Comparison of ENCODE assay signal across 26 cellular contexts in the genomic region with DNA sequence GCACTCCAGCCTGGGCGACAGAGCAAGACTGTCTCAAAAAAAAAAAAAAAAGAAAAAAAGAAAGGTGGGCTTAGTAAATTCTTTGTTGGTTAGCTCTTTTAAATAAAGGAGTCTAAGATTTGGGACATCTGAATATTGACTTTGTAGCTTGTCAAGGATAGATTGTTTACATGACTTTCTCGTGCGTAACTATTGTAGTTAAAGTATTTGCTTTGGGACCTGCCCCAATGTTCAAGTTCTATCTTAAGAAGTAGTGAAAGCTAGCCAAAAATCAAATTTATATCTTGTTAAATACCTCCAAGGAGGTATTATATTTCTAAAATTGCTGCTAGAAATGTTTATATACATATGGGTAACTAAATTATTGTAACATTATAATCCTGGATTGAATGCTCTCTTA. TPM values are rescaled to one million over a fixed set of nuclear protein-coding genes. Genes with fewer than 3 reads are reported as not detected.
"Had no signal": no experiment of that assay in that cellular context is flagged by ENCODE, and none has a peak within 500 bp of the region (broad histone marks: within the 10 kb centered on the region; RNA-seq: fewer than 3 reads in every experiment).

No MANE protein-coding gene starts in this region.

- H3K4me3 ChIP-seq: gastrocnemius medialis, smooth muscle cell had no signal

- H3K4me1 Mint-ChIP-seq: activated CD4-positive, alpha-beta T cell treated with anti-CD3 and anti-CD28 coated beads, Interleukin-2, amount 10 ng/mL, durations not matched to agents 7 days and 5 days; activated naive CD4-positive, alpha-beta T cell treated with anti-CD3 and anti-CD28 coated beads, Interleukin-2, amount 10 ng/mL, durations not matched to agents 7 days and 5 days; naive B cell; stimulated activated naive B cell treated with anti-CD40 and anti-IgM and Interleukin-4, amounts not matched to agents 10 μg/mL and 1 μg/mL and 100 μg/mL, for 72 hours; T-helper 17 cell had no signal

- ATAC-seq: activated CD8-positive, alpha-beta memory T cell treated with anti-CD3 and anti-CD28 coated beads, Interleukin-2, amount 10 ng/mL, durations not matched to agents 7 days and 5 days; activated CD8-positive, alpha-beta T cell treated with anti-CD3 and anti-CD28 coated beads for 36 hours; esophagus mucosa; gastrocnemius medialis; sciatic nerve; stimulated activated naive B cell treated with anti-CD40 and anti-IgM and Interleukin-4, amounts not matched to agents 10 μg/mL and 1 μg/mL and 100 μg/mL, for 72 hours; T-helper 17 cell had no signal

- H3K4me3 Mint-ChIP-seq: activated CD4-positive, alpha-beta T cell treated with anti-CD3 and anti-CD28 coated beads, Interleukin-2, amount 10 ng/mL, durations not matched to agents 7 days and 5 days; activated CD8-positive, alpha-beta memory T cell treated with anti-CD3 and anti-CD28 coated beads, Interleukin-2, amount 10 ng/mL, durations not matched to agents 7 days and 5 days; activated CD8-positive, alpha-beta T cell treated with anti-CD3 and anti-CD28 coated beads for 36 hours; activated naive CD4-positive, alpha-beta T cell treated with anti-CD3 and anti-CD28 coated beads, Interleukin-2, amount 10 ng/mL, durations not matched to agents 7 days and 5 days; naive B cell; neural crest cell; stimulated activated naive B cell treated with anti-CD40 and anti-IgM and Interleukin-4, amounts not matched to agents 10 μg/mL and 1 μg/mL and 100 μg/mL, for 72 hours; T-helper 17 cell had no signal

- H3K36me3 Mint-ChIP-seq: activated CD8-positive, alpha-beta memory T cell treated with anti-CD3 and anti-CD28 coated beads, Interleukin-2, amount 10 ng/mL, durations not matched to agents 7 days and 5 days; activated naive CD4-positive, alpha-beta T cell treated with anti-CD3 and anti-CD28 coated beads, Interleukin-2, amount 10 ng/mL, durations not matched to agents 7 days and 5 days; naive B cell; stimulated activated naive B cell treated with anti-CD40 and anti-IgM and Interleukin-4, amounts not matched to agents 10 μg/mL and 1 μg/mL and 100 μg/mL, for 72 hours had no signal

- FAIRE-seq: colon had no signal

- H3K36me3 ChIP-seq: gastrocnemius medialis had no signal

- H3K4me2 ChIP-seq: smooth muscle cell had no signal

- H3K27ac ChIP-seq: gastrocnemius medialis had no signal

- H3K4me1 ChIP-seq: gastrocnemius medialis had no signal

- H3K9me3 Mint-ChIP-seq: activated CD4-positive, alpha-beta T cell treated with anti-CD3 and anti-CD28 coated beads, Interleukin-2, amount 10 ng/mL, durations not matched to agents 7 days and 5 days; activated CD8-positive, alpha-beta T cell treated with anti-CD3 and anti-CD28 coated beads for 36 hours; activated naive CD4-positive, alpha-beta T cell treated with anti-CD3 and anti-CD28 coated beads, Interleukin-2, amount 10 ng/mL, durations not matched to agents 7 days and 5 days had no signal

- H3K27ac Mint-ChIP-seq: activated CD4-positive, alpha-beta T cell treated with anti-CD3 and anti-CD28 coated beads, Interleukin-2, amount 10 ng/mL, durations not matched to agents 7 days and 5 days; activated CD8-positive, alpha-beta memory T cell treated with anti-CD3 and anti-CD28 coated beads, Interleukin-2, amount 10 ng/mL, durations not matched to agents 7 days and 5 days; activated CD8-positive, alpha-beta T cell treated with anti-CD3 and anti-CD28 coated beads for 36 hours; activated naive CD4-positive, alpha-beta T cell treated with anti-CD3 and anti-CD28 coated beads, Interleukin-2, amount 10 ng/mL, durations not matched to agents 7 days and 5 days; stimulated activated naive B cell treated with anti-CD40 and anti-IgM and Interleukin-4, amounts not matched to agents 10 μg/mL and 1 μg/mL and 100 μg/mL, for 72 hours had no signal

- H3K9me3 ChIP-seq: gastrocnemius medialis had no signal

- DNase-seq: activated CD4-positive, alpha-beta T cell treated with anti-CD3 and anti-CD28 coated beads, Interleukin-2, amount 10 ng/mL, durations not matched to agents 7 days and 5 days; activated CD4-positive, CD25-positive, alpha-beta regulatory T cell treated with anti-CD3 and anti-CD28 coated beads, Interleukin-2, amount 50 U/mL, for 72 hours; activated CD8-positive, alpha-beta memory T cell treated with anti-CD3 and anti-CD28 coated beads, Interleukin-2, amount 10 ng/mL, durations not matched to agents 7 days and 5 days; activated CD8-positive, alpha-beta T cell treated with anti-CD3 and anti-CD28 coated beads for 36 hours; activated effector memory CD4-positive, alpha-beta T cell treated with anti-CD3 and anti-CD28 coated beads, Interleukin-2, amount 50 U/mL, for 16 hours; activated naive CD4-positive, alpha-beta T cell treated with anti-CD3 and anti-CD28 coated beads, Interleukin-2, amount 10 ng/mL, durations not matched to agents 7 days and 5 days; activated T-cell treated with anti-CD3 and anti-CD28 coated beads for 4 hours; anterior cingulate cortex; central memory CD4-positive, alpha-beta T cell; effector memory CD4-positive, alpha-beta T cell; gastrocnemius medialis; hypothalamus; mesendoderm; naive B cell; occipital lobe; posterior cingulate gyrus; stimulated activated CD4-positive, alpha-beta T cell treated with anti-CD3 and anti-CD28 coated beads, Interleukin-15, amount 100 ng/mL, for 24 hours; stimulated activated CD8-positive, alpha-beta memory T cell treated with anti-CD3 and anti-CD28 coated beads, Interleukin-4, amount 100 ng/mL, for 48 hours; stimulated activated naive B cell treated with anti-CD40 and anti-IgM and Interleukin-4, amounts not matched to agents 10 μg/mL and 1 μg/mL and 100 μg/mL, for 72 hours; SW 1271; T-helper 17 cell had no signal

- H3K27me3 ChIP-seq: gastrocnemius medialis had no signal

RNA-seq across cellular contexts. Expression of a gene that starts 32.4 kb away (rescaled TPM):
- total RNA-seq: activated CD4-positive, alpha-beta T cell treated with anti-CD3 and anti-CD28 coated beads, Interleukin-2, amount 10 ng/mL, durations not matched to agents 7 days and 5 days; activated CD8-positive, alpha-beta T cell treated with anti-CD3 and anti-CD28 coated beads for 36 hours; T-helper 17 cell had no signal
